Comparison of ENCODE assay signal across 1 cellular context in genomic region chr9:126934441-126934840, GRCh38.
TF ChIP-seq lines count a peak whose summit lies in the region.

No MANE protein-coding gene starts in this region.

TF ChIP-seq in WTC11, 78 proteins besides CTCF, POLR2A, EP300 and RAD21 (continued from another document):
- TF ChIP-seq HMGXB4 (CRISPR knock-in tag; IDR thresholded peaks at IDR 0.05) (no peak), FOXP4 (CRISPR knock-in tag; IDR thresholded peaks at IDR 0.05) (no peak)
TF ChIP-seq in WTC11: peak in this region for 0.
